ENCODE assay signal across 8 cellular contexts in the genomic region with DNA sequence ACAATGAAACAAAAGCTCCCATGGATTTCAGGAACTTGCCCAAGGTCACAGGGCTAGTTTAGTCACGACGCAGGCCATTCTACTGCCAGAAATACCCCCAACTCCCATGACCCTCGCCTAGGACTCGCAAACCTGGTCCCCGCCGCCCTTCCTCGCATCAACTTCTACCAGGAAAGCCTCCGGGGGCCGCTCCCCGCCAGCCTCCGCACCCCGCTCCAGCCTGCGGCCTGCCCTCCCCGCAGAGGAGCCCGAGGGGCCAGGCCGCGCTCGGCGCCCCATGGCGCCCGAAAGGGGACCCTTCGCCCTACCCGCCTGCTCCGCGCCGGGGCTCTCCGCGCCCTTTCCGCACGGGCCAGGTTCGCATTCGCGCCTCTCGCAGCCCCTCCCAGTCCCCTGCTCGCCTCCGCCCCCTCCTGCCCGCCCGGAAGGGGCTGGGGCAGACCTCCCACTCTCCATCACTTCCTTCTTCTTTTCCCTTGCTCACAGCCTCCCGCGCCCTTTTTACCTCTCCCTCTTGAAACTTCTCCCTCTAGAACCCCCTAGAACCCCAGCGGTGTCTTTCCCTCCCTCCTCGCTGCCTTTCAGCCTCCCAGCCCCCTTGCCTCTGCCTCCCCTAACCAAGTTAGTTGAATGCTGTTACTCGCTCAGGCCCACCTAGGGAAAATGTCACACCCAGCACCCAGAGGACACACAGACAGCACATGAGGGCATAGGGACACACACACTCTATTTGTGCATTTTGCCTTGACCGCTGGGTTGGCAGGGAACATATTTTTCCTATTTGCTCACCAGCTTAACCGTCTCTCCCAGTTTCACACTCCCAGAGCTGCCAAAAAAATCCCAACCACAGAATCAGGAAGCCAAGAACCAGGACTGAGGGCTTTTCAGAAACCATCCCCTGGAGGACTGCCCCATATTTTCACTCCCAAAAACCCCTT. TPM values are rescaled to one million over a fixed set of nuclear protein-coding genes. Genes with fewer than 3 reads are reported as not detected.
DNase-seq lines count a peak whose midpoint lies in the region; ATAC-seq and TF ChIP-seq lines count a peak whose summit lies in the region.

SLC43A3 (minus strand) TSS at position 368 of the 938 bp plus-strand sequence. CDS start 949 bp downstream, outside the sequence.

- H3K36me3 Mint-ChIP-seq in endothelial cell (ENCODE audit: low read depth, unreplicated experiment), result no peaks in the 10 kb centered on the region

- peaks cover 36% of the 10 kb centered on the region for H3K4me1 Mint-ChIP-seq in endothelial cell (ENCODE audit: unreplicated experiment)

- peak within 1 kb of the TSS; percentile 83 for H3K4me3 Mint-ChIP-seq in endothelial cell (ENCODE audit: unreplicated experiment)

- H3K9me3 Mint-ChIP-seq in endothelial cell (ENCODE audit: unreplicated experiment), result no peaks in the 10 kb centered on the region

- DNase-seq in NCI-H446 treated with DMSO at 0.1 percent for 48 hours (lab: John Stamatoyannopoulos, UW), result peak; percentile 48
- DNase-seq in activated CD8-positive, alpha-beta memory T cell treated with anti-CD3 and anti-CD28 coated beads for 48 hours (ENCODE audit: low read depth in 2 of 3, low spot score in 2 of 3), result peak; percentile 59 to 65 (median 60)
- DNase-seq in endothelial cell (ENCODE audit: low spot score), result peak; percentile 47
- peak; percentile 40 for DNase-seq in midbrain (lab: John Stamatoyannopoulos, UW)
- DNase-seq in stimulated activated CD8-positive, alpha-beta memory T cell treated with anti-CD3 and anti-CD28 coated beads, Interleukin-2, amount 100 ng/mL, for 1 hour (ENCODE audit: low read depth in 2 of 2), result peak; percentile 47 to 49
- no peak for DNase-seq in NCI-H187 (lab: John Stamatoyannopoulos, UW)

- peak; percentile 31 for ATAC-seq in GM18508 (IDR thresholded peaks at IDR 0.05; ENCODE audit: insufficient read depth, unreplicated experiment)
- peak; percentile 63 for ATAC-seq in HG02885 (IDR thresholded peaks at IDR 0.05; ENCODE audit: poor library complexity, unreplicated experiment)

- H3K27me3 Mint-ChIP-seq in endothelial cell (ENCODE audit: unreplicated experiment), result peaks cover 6% of the 10 kb centered on the region

- H3K27ac Mint-ChIP-seq in endothelial cell (ENCODE audit: unreplicated experiment), result no peak within 1 kb of the TSS

- no peak for TF ChIP-seq CTCF in endothelial cell (IDR thresholded peaks at IDR 0.05; ENCODE audit: unreplicated experiment)

RNA-seq across cellular contexts. Expression of gene SLC43A3, which starts in this region (rescaled TPM):
- 17.5 TPM for total RNA-seq in endothelial cell (ENCODE audit: unreplicated experiment)

Comparison
In these comparisons a context has a peak if more than half of its experiments do, and no peak if none do; other contexts are left out.
1. DNase-seq: peak in NCI-H446 treated with DMSO at 0.1 percent for 48 hours (single experiment), activated CD8-positive, alpha-beta memory T cell treated with anti-CD3 and anti-CD28 coated beads for 48 hours (3 of 3), endothelial cell (single experiment), midbrain (single experiment) and stimulated activated CD8-positive, alpha-beta memory T cell treated with anti-CD3 and anti-CD28 coated beads, Interleukin-2, amount 100 ng/mL, for 1 hour (2 of 2); none in NCI-H187 (0 of 2).